ENCODE assay signal across 11 cellular contexts in the genomic region with DNA sequence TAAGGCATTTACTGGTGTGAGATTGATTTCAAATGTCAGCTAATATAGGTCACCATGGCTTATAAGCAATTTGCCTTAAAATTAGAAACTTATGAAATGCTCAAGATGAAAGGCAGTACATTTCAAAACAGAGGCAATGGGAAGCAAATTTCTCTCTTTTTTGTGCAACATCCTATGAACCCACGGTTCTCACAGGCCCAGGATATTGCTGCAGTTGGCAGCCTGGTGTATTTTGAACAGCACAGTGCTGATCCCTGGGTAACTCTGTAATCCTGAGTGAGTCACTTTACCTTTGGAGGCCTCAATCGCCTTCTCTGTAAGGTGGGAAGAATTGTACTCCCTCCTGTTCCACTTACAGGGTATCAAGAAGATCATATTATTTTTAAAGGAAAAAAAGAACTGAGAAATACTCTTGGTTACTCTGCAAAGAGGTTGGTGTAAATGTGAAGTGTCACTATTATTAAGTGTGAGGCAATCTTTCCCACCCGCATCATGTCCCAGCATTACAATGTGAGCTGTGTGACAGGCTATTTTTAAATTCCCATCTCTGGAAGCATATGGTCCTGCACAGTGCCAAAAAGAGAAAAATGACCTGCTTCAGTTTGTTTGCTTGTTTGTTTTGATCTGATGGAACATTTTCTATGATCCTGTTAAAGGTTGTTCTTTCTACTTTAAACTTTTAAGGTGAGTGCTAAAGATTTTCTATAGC.
DNase-seq lines count a peak whose midpoint lies in the region; ATAC-seq lines count a peak whose summit lies in the region.
"Had no signal": no experiment of that assay in that cellular context is flagged by ENCODE, and none has a peak within 500 bp of the region (broad histone marks: within the 10 kb centered on the region; RNA-seq: fewer than 3 reads in every experiment).

No MANE protein-coding gene starts in this region.

- peaks cover 5% of the 10 kb centered on the region for H3K36me3 Mint-ChIP-seq in activated naive CD4-positive, alpha-beta T cell treated with anti-CD3 and anti-CD28 coated beads, Interleukin-2, amount 10 ng/mL, durations not matched to agents 7 days and 5 days

- peaks cover 7% of the 10 kb centered on the region for H3K27me3 Mint-ChIP-seq in activated naive CD4-positive, alpha-beta T cell treated with anti-CD3 and anti-CD28 coated beads, Interleukin-2, amount 10 ng/mL, durations not matched to agents 7 days and 5 days
- H3K27me3 Mint-ChIP-seq in stimulated activated naive CD8-positive, alpha-beta T cell treated with anti-CD3 and anti-CD28 coated beads, Interleukin-15, amount 100 ng/mL, for 72 hours = no peaks in the 10 kb centered on the region

- no peak for DNase-seq in activated naive CD4-positive, alpha-beta T cell treated with anti-CD3 and anti-CD28 coated beads, Interleukin-2, amount 10 ng/mL, durations not matched to agents 7 days and 5 days
- no peak for DNase-seq in activated naive CD4-positive, alpha-beta T cell treated with Interleukin-2 at 50 U/mL for 16 hours
- DNase-seq in SKM-1 treated with dmso at 0.1 percent for 144 hours (lab: John Stamatoyannopoulos, UW; ENCODE audit: unreplicated experiment) (peak; percentile 80), left cardiac atrium (no peak)
- no peak for DNase-seq in stimulated activated naive CD8-positive, alpha-beta T cell treated with anti-CD3 and anti-CD28 coated beads, Interleukin-15, amount 100 ng/mL, for 72 hours
- DNase-seq: nephron progenitor cell; stimulated activated naive CD4-positive, alpha-beta T cell; SW 1271 had no signal

- H3K4me1 Mint-ChIP-seq in activated naive CD4-positive, alpha-beta T cell treated with anti-CD3 and anti-CD28 coated beads, Interleukin-2, amount 10 ng/mL, durations not matched to agents 7 days and 5 days = peaks cover 21% of the 10 kb centered on the region
- peaks cover 27% of the 10 kb centered on the region for H3K4me1 Mint-ChIP-seq in stimulated activated naive CD8-positive, alpha-beta T cell treated with anti-CD3 and anti-CD28 coated beads, Interleukin-15, amount 100 ng/mL, for 72 hours
- H3K4me1 Mint-ChIP-seq: nephron progenitor cell had no signal

- CTCF ChIA-PET in activated naive CD4-positive, alpha-beta T cell treated with anti-CD3 and anti-CD28 coated beads, Interleukin-2, amount 10 ng/mL, durations not matched to agents 7 days and 5 days (lab: Charles Lee) = no interaction called here

- intact Hi-C loops in left cardiac atrium (cut with DNase I) = loop anchor here in 1 of 2 donors (5.0 kb wide), 1 partner anchor 217 kb away; the partner anchor contains the start of gene BCL6

- no peak overlapping the region for H3K4me3 Mint-ChIP-seq in activated naive CD4-positive, alpha-beta T cell treated with anti-CD3 and anti-CD28 coated beads, Interleukin-2, amount 10 ng/mL, durations not matched to agents 7 days and 5 days
- H3K4me3 Mint-ChIP-seq in stimulated activated naive CD8-positive, alpha-beta T cell treated with anti-CD3 and anti-CD28 coated beads, Interleukin-15, amount 100 ng/mL, for 72 hours = peak overlapping the region in 1 of 2 donors; percentile 42
- H3K4me3 Mint-ChIP-seq: nephron progenitor cell had no signal

- H3K9me3 Mint-ChIP-seq in activated naive CD4-positive, alpha-beta T cell treated with anti-CD3 and anti-CD28 coated beads, Interleukin-2, amount 10 ng/mL, durations not matched to agents 7 days and 5 days = no peaks in the 10 kb centered on the region
- H3K9me3 Mint-ChIP-seq in stimulated activated naive CD8-positive, alpha-beta T cell treated with anti-CD3 and anti-CD28 coated beads, Interleukin-15, amount 100 ng/mL, for 72 hours = no peaks in the 10 kb centered on the region
- H3K9me3 Mint-ChIP-seq: nephron progenitor cell had no signal

- ATAC-seq in left cardiac atrium = peak; percentile 71 to 84
- peak; percentile 35 for ATAC-seq in stimulated activated naive CD8-positive, alpha-beta T cell treated with anti-CD3 and anti-CD28 coated beads, Interleukin-15, amount 100 ng/mL, for 72 hours
- ATAC-seq in GM21576 (IDR thresholded peaks at IDR 0.05; ENCODE audit: unreplicated experiment) = no peak
- ATAC-seq in GM19351 (IDR thresholded peaks at IDR 0.05; ENCODE audit: unreplicated experiment) = no peak
- no peak for ATAC-seq in HG02571 (IDR thresholded peaks at IDR 0.05; ENCODE audit: unreplicated experiment)

- H3K27ac Mint-ChIP-seq in activated naive CD4-positive, alpha-beta T cell treated with anti-CD3 and anti-CD28 coated beads, Interleukin-2, amount 10 ng/mL, durations not matched to agents 7 days and 5 days = peak overlapping the region; percentile 30
- H3K27ac Mint-ChIP-seq in stimulated activated naive CD8-positive, alpha-beta T cell treated with anti-CD3 and anti-CD28 coated beads, Interleukin-15, amount 100 ng/mL, for 72 hours = peak overlapping the region in 1 of 2 donors; percentile 48
- H3K27ac Mint-ChIP-seq: nephron progenitor cell had no signal

Comparison
In these comparisons a context has a peak if more than half of its experiments do, and no peak if none do; other contexts are left out.
1. ATAC-seq: peak in left cardiac atrium (2 of 2) and stimulated activated naive CD8-positive, alpha-beta T cell treated with anti-CD3 and anti-CD28 coated beads, Interleukin-15, amount 100 ng/mL, for 72 hours (single experiment); none in GM21576 (single experiment), GM19351 (single experiment) and HG02571 (single experiment).